In genomic region chr6:28232785-28233184, GRCh38 we compare ENCODE assay signal across 12 cellular contexts. TPM values are rescaled to one million over a fixed set of nuclear protein-coding genes. Genes with fewer than 3 reads are reported as not detected.
"Had no signal": no experiment of that assay in that cellular context is flagged by ENCODE, and none has a peak within 500 bp of the region (broad histone marks: within the 10 kb centered on the region; RNA-seq: fewer than 3 reads in every experiment).

No MANE protein-coding gene starts in this region.

- H3K4me2 ChIP-seq: KMS-11 had no signal

- H3K4me1 ChIP-seq: HAP-1 had no signal

- H3K4me3 Mint-ChIP-seq: HFFc6 had no signal

- H3K9ac ChIP-seq: GM23248, KMS-11 had no signal

- H3K9me3 Mint-ChIP-seq: HFFc6 had no signal

- H3K27ac ChIP-seq: GM23248, HL-60, KMS-11 had no signal

- H3K9me3 ChIP-seq: HAP-1 had no signal

- H3K4me3 ChIP-seq: GM23248, HAP-1 had no signal

- ATAC-seq: HCT116 had no signal

- DNase-seq: GM23248, GOT3, H7, HFFc6, IMR-90, KBM-7 had no signal

- H2AFZ ChIP-seq: GM23248 had no signal

- H3K27ac Mint-ChIP-seq: HFFc6 had no signal

RNA-seq across cellular contexts. Expression of gene NKAPL, which starts 26.3 kb away (rescaled TPM):
- total RNA-seq: H4, H7, HFFc6, HT1080 had no signal
